ENCODE assay signal across 27 cellular contexts in genomic region chr20:54272901-54273488, GRCh38.
"Had no signal": no experiment of that assay in that cellular context is flagged by ENCODE, and none has a peak within 500 bp of the region (broad histone marks: within the 10 kb centered on the region; RNA-seq: fewer than 3 reads in every experiment).

No MANE protein-coding gene starts in this region.

- H3K4me1 Mint-ChIP-seq: activated CD4-positive, alpha-beta memory T cell treated with anti-CD3 and anti-CD28 coated beads, Interleukin-2, amount 10 ng/mL, durations not matched to agents 7 days and 5 days had no signal

- H3K27ac Mint-ChIP-seq: activated CD4-positive, alpha-beta memory T cell treated with anti-CD3 and anti-CD28 coated beads, Interleukin-2, amount 10 ng/mL, durations not matched to agents 7 days and 5 days; activated CD4-positive, alpha-beta T cell treated with anti-CD3 and anti-CD28 coated beads for 36 hours; activated T-helper 2 cell treated with anti-CD3 and anti-CD28 coated beads, Interferon-gamma antibody, Interleukin-2, Interleukin-4, amounts not matched to agents 10 μg/mL and 5 μg/mL and 100 μg/mL, durations not matched to agents 14 hours and 24 hours and 36 hours had no signal

- ATAC-seq: activated CD4-positive, alpha-beta T cell treated with anti-CD3 and anti-CD28 coated beads for 36 hours had no signal

- H3K9me3 ChIP-seq: Peyer's patch, SJCRH30, SK-N-SH had no signal

- H3K9me3 Mint-ChIP-seq: activated CD4-positive, alpha-beta memory T cell treated with anti-CD3 and anti-CD28 coated beads, Interleukin-2, amount 10 ng/mL, durations not matched to agents 7 days and 5 days; activated T-helper 2 cell treated with anti-CD3 and anti-CD28 coated beads, Interferon-gamma antibody, Interleukin-2, Interleukin-4, amounts not matched to agents 10 μg/mL and 5 μg/mL and 100 μg/mL, durations not matched to agents 14 hours and 24 hours and 36 hours had no signal

- H3K4me3 ChIP-seq: cardiac muscle cell, Peyer's patch, SJCRH30 had no signal

- DNase-seq: activated CD4-positive, alpha-beta memory T cell treated with anti-CD3 and anti-CD28 coated beads, Interleukin-2, amount 10 ng/mL, durations not matched to agents 7 days and 5 days; activated CD4-positive, alpha-beta T cell treated with anti-CD3 and anti-CD28 coated beads for 36 hours; activated CD4-positive, alpha-beta T cell treated with anti-CD3 and anti-CD28 coated beads, Interleukin-2, amount 50 U/mL, for 1 hour; activated gamma-delta T cell treated with Interleukin-2 at 50 U/mL for 16 hours; activated naive CD4-positive, alpha-beta T cell treated with anti-CD3 and anti-CD28 coated beads, Interleukin-2, amount 50 U/mL, for 16 hours; activated T-cell treated with anti-CD3 and anti-CD28 coated beads for 4 hours; activated T-cell treated with anti-CD3 and anti-CD28 coated beads, Interleukin-2, amount 50 U/mL, for 48 hours; amygdala; brain microvascular endothelial cell; KG1; NCI-H1105; NCI-H1436; NCI-H1694 treated with DMSO at 0.1 percent for 48 hours; NCI-H2029 treated with DMSO at 0.1 percent for 48 hours; NCI-H345; NCI-H510A; NCI-H526 treated with DMSO at 0.1 percent for 48 hours; NCI-H82; Peyer's patch; Right ventricle myocardium superior; SJCRH30; SK-N-SH; T-helper 1 cell had no signal

- H3K27ac ChIP-seq: brain microvascular endothelial cell, cardiac muscle cell, Peyer's patch, RWPE1, SJCRH30, VCaP had no signal

- H3K4me1 ChIP-seq: Peyer's patch, SJCRH30 had no signal

- H3K36me3 ChIP-seq: brain microvascular endothelial cell, cardiac muscle cell, Peyer's patch, SJCRH30 had no signal

- H3K27me3 ChIP-seq: brain microvascular endothelial cell, cardiac muscle cell, Peyer's patch had no signal

- H3K4me3 Mint-ChIP-seq: activated CD4-positive, alpha-beta memory T cell treated with anti-CD3 and anti-CD28 coated beads, Interleukin-2, amount 10 ng/mL, durations not matched to agents 7 days and 5 days; activated CD4-positive, alpha-beta T cell treated with anti-CD3 and anti-CD28 coated beads for 36 hours had no signal
